ENCODE assay signal across 9 cellular contexts in the genomic region with DNA sequence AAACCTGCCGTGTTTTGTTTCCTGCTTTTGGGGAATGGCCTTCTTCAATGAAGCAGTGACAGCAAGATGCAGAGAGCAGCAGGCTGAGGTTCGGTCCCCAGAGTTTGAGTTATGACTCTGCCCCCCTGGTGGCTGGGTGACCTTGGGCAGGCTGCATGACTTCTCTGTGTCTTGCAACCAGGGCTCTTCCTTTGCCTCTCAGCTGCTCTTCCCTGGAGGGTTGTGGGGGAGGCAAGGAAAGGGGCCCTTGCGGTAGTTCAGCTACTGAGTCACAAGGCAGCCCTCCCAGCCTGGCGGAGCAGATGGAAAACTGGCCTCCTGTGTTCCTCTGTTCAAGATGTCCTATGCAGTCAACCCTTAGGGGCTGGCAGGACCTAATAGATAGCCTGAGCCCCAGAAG. TPM values are rescaled to one million over a fixed set of nuclear protein-coding genes. Genes with fewer than 3 reads are reported as not detected.
A peak's percentile ranks its signal among the peaks of the same experiment; 100 is the strongest.
DNase-seq lines count a peak whose midpoint lies in the region; ATAC-seq and TF ChIP-seq lines count a peak whose summit lies in the region.
"Had no signal": no experiment of that assay in that cellular context is flagged by ENCODE, and none has a peak within 500 bp of the region (broad histone marks: within the 10 kb centered on the region; RNA-seq: fewer than 3 reads in every experiment).

No MANE protein-coding gene starts in this region.

- CTCF ChIA-PET in AG04449 (lab: Yijun Ruan, JAX) = interaction anchor here (0.7 to 1.6 kb wide), 6 partner anchors 10 to 247 kb away, joined by 3 to 5 read pairs (median 3); no protein-coding TSS in a partner anchor

- H3K14ac ChIP-seq in mesenchymal stem cell (ENCODE audit: low read length in 2 of 2) = no peak overlapping the region

- no peak overlapping the region for H2BK120ac ChIP-seq in mesenchymal stem cell (ENCODE audit: low read depth, low read length)

- no peaks in the 10 kb centered on the region for H3K79me1 ChIP-seq in mesenchymal stem cell (replicated peaks; ENCODE audit: low read length, poor library complexity, severe bottlenecking)

- no peak overlapping the region for H3K23ac ChIP-seq in mesenchymal stem cell (ENCODE audit: low read length in 2 of 2)

- H3K27ac ChIP-seq in SJCRH30 (no peak overlapping the region), mesenchymal stem cell (ENCODE audit: low read length, poor library complexity, severe bottlenecking) (no peak overlapping the region)

- ATAC-seq in GM18867 (IDR thresholded peaks at IDR 0.05; ENCODE audit: unreplicated experiment) (peak; percentile 51), GM19467 (IDR thresholded peaks at IDR 0.05; ENCODE audit: unreplicated experiment) (no peak), GM21786 (IDR thresholded peaks at IDR 0.05; ENCODE audit: unreplicated experiment) (no peak)

- H3K4me1 ChIP-seq in SJCRH30 = peaks cover 23% of the 10 kb centered on the region
- no peaks in the 10 kb centered on the region for H3K4me1 ChIP-seq in mesenchymal stem cell (ENCODE audit: control insufficient read depth, insufficient read depth, low read depth, low read length)

- H3K36me3 ChIP-seq in SJCRH30 (no peaks in the 10 kb centered on the region), mesenchymal stem cell (ENCODE audit: control insufficient read depth in 1 of 2, insufficient read depth in 2 of 2, low read depth in 1 of 2, low read length in 2 of 2) (no peaks in the 10 kb centered on the region)
- H3K36me3 ChIP-seq: HAP-1 had no signal

- WGBS in mesenchymal stem cell = 67% methylated on average over 4 of the region's 4 CpGs

- H4K8ac ChIP-seq in mesenchymal stem cell (ENCODE audit: low read length) = no peak overlapping the region

- H3K4me2 ChIP-seq in mesenchymal stem cell (ENCODE audit: low read length, poor library complexity, severe bottlenecking) = no peak overlapping the region

- DNase-seq in AG04449 (ENCODE audit: low read depth, low spot score) (no peak), SJCRH30 (peak; percentile 38 to 56), astrocyte of the spinal cord (ENCODE audit: low read depth, low spot score) (no peak), mesenchymal stem cell (peak; percentile 22), kidney glomerular epithelial cell (lab: John Stamatoyannopoulos, UW) (no peak)

- H2BK5ac ChIP-seq in mesenchymal stem cell (ENCODE audit: low read depth, low read length, poor library complexity, severe bottlenecking) = no peak overlapping the region

- no peak overlapping the region for H2AFZ ChIP-seq in mesenchymal stem cell (ENCODE audit: low read depth, low read length)

- in situ Hi-C loops in astrocyte of the spinal cord (cut with HindIII; ENCODE audit: low sequenced_read_pairs) = no loop called here

- POLR2A ChIA-PET in AG04449 (lab: Yijun Ruan, JAX) = no interaction called here

- H4K91ac ChIP-seq in mesenchymal stem cell (ENCODE audit: low read length) = no peak overlapping the region

- no peak overlapping the region for H2BK12ac ChIP-seq in mesenchymal stem cell (ENCODE audit: low read length in 2 of 2)

- TF ChIP-seq CTCF in AG04449 (IDR thresholded peaks at IDR 0.05; ENCODE audit: insufficient read depth, low read length, missing control alignments) (peak; percentile 53), astrocyte of the spinal cord (IDR thresholded peaks at IDR 0.05; ENCODE audit: low read depth, low read length) (peak; percentile 51)

- H2BK15ac ChIP-seq in mesenchymal stem cell (ENCODE audit: low read depth, poor library complexity, severe bottlenecking) = no peak overlapping the region

- H3K9me3 ChIP-seq in SJCRH30 (replicated peaks) (no peaks in the 10 kb centered on the region), mesenchymal stem cell (ENCODE audit: control insufficient read depth, low read length) (no peaks in the 10 kb centered on the region)
- H3K9me3 ChIP-seq: HAP-1 had no signal

- no peak overlapping the region for H3K9ac ChIP-seq in mesenchymal stem cell (ENCODE audit: low read length)

- no peak overlapping the region for H3K4ac ChIP-seq in mesenchymal stem cell (ENCODE audit: low read depth in 1 of 2, low read length in 2 of 2)

- no peak overlapping the region for H2AK5ac ChIP-seq in mesenchymal stem cell (ENCODE audit: low read length, severe bottlenecking)

- no peaks in the 10 kb centered on the region for H3K27me3 ChIP-seq in SJCRH30
- H3K27me3 ChIP-seq in mesenchymal stem cell (ENCODE audit: control insufficient read depth in 1 of 2, insufficient read depth in 1 of 2, low read length in 2 of 2) = peaks cover 13 to 60% of the 10 kb centered on the region in 2 experiments

- H3K4me3 ChIP-seq in AG04449 (ENCODE audit: low read depth, low read length) (no peak overlapping the region), SJCRH30 (no peak overlapping the region), astrocyte of the spinal cord (ENCODE audit: low read depth, low read length) (no peak overlapping the region), mesenchymal stem cell (ENCODE audit: insufficient read depth in 1 of 2, low read depth in 1 of 2, low read length in 2 of 2) (no peak overlapping the region)
- H3K4me3 ChIP-seq: HAP-1 had no signal

- no peak overlapping the region for H3K18ac ChIP-seq in mesenchymal stem cell (ENCODE audit: low read depth in 1 of 2, low read length in 2 of 2)

RNA-seq across cellular contexts. Expression of a gene that starts 17.1 kb away (rescaled TPM):
- total RNA-seq in SJCRH30 (2014; rRNA removed; shearing (Covaris generic)) = 0.10 TPM in 2 replicates
- 0.01 TPM for polyA plus RNA-seq in mesenchymal stem cell (2013, experiment 1 of 2)
- polyA plus RNA-seq in mesenchymal stem cell (2013, experiment 2 of 2) = not detected

Comparison
In these comparisons a context has a peak if more than half of its experiments do, and no peak if none do; other contexts are left out.
1. DNase-seq: peak in SJCRH30 (2 of 2) and mesenchymal stem cell (single experiment); none in AG04449 (single experiment), astrocyte of the spinal cord (single experiment) and kidney glomerular epithelial cell (single experiment).